In genomic region chr11:75560644-75561043, GRCh38 we compare ENCODE assay signal across 12 cellular contexts. TPM values are rescaled to one million over a fixed set of nuclear protein-coding genes. Genes with fewer than 3 reads are reported as not detected.
DNase-seq lines count a peak whose midpoint lies in the region; ATAC-seq and TF ChIP-seq lines count a peak whose summit lies in the region.
"Had no signal": no experiment of that assay in that cellular context is flagged by ENCODE, and none has a peak within 500 bp of the region (broad histone marks: within the 10 kb centered on the region; RNA-seq: fewer than 3 reads in every experiment).

No MANE protein-coding gene starts in this region.

- H3K36me3 ChIP-seq in adrenal gland (replicated peaks in 1 of 2) (no peaks in the 10 kb centered on the region), mesenchymal stem cell (ENCODE audit: control insufficient read depth in 1 of 2, insufficient read depth in 2 of 2, low read depth in 1 of 2, low read length in 2 of 2) (peaks cover 0 to 3% of the 10 kb centered on the region in 2 experiments), testis (ENCODE audit: low read depth, missing control alignments) (no peaks in the 10 kb centered on the region), MG63 (peaks cover 31% of the 10 kb centered on the region)

- H2AFZ ChIP-seq in mesenchymal stem cell (ENCODE audit: low read depth, low read length), result no peak overlapping the region

- peak overlapping the region; percentile 13 for H2BK15ac ChIP-seq in mesenchymal stem cell (ENCODE audit: low read depth, poor library complexity, severe bottlenecking)

- no peaks in the 10 kb centered on the region for H3K27me3 Mint-ChIP-seq in activated T-cell treated with anti-CD3 and anti-CD28 coated beads, Interleukin-2, amount 50 U/mL, for 72 hours (ENCODE audit: low read depth)

- H3K4me1 ChIP-seq in adrenal gland (replicated peaks in 1 of 2), result peaks cover 52% of the 10 kb centered on the region in 2 donors
- peaks cover 39% of the 10 kb centered on the region for H3K4me1 ChIP-seq in mesenchymal stem cell (ENCODE audit: control insufficient read depth, insufficient read depth, low read depth, low read length)
- peaks cover 68% of the 10 kb centered on the region for H3K4me1 ChIP-seq in testis

- peaks cover 39% of the 10 kb centered on the region for H3K4me1 Mint-ChIP-seq in activated T-cell treated with anti-CD3 and anti-CD28 coated beads, Interleukin-2, amount 50 U/mL, for 72 hours (ENCODE audit: low read depth)

- peak overlapping the region; percentile 89 to 91 for H3K4me3 Mint-ChIP-seq in activated T-cell treated with anti-CD3 and anti-CD28 coated beads, Interleukin-2, amount 50 U/mL, for 72 hours

- intact Hi-C loops in adrenal gland (cut with DNase I), result no loop called here
- intact Hi-C loops in testis (cut with DNase I; ENCODE audit: low total_unique reads), result no loop called here

- H3K4me2 ChIP-seq in mesenchymal stem cell (ENCODE audit: low read length, poor library complexity, severe bottlenecking), result no peak overlapping the region

- H2BK120ac ChIP-seq in mesenchymal stem cell (ENCODE audit: low read depth, low read length), result peak overlapping the region; percentile 64

- no peaks in the 10 kb centered on the region for H3K79me1 ChIP-seq in mesenchymal stem cell (replicated peaks; ENCODE audit: low read length, poor library complexity, severe bottlenecking)

- H3K4me3 ChIP-seq in adrenal gland, result no peak overlapping the region
- H3K4me3 ChIP-seq in mesenchymal stem cell (ENCODE audit: insufficient read depth in 1 of 2, low read depth in 1 of 2, low read length in 2 of 2), result peak overlapping the region in 1 of 2 experiments; percentile 26
- H3K4me3 ChIP-seq in testis, result no peak overlapping the region
- H3K4me3 ChIP-seq in MG63, result no peak overlapping the region

- no peak overlapping the region for H3K14ac ChIP-seq in mesenchymal stem cell (ENCODE audit: low read length in 2 of 2)

- TF ChIP-seq CTCF in adrenal gland (IDR thresholded peaks at IDR 0.05) (no peak), testis (IDR thresholded peaks at IDR 0.05) (no peak)

- H3K9me3 Mint-ChIP-seq in activated T-cell treated with anti-CD3 and anti-CD28 coated beads, Interleukin-2, amount 50 U/mL, for 72 hours, result no peaks in the 10 kb centered on the region

- ATAC-seq in activated T-cell treated with anti-CD3 and anti-CD28 coated beads, Interleukin-2, amount 50 U/mL, for 72 hours (replicated peaks in 1 of 2), result no peak
- no peak for ATAC-seq in GM21367 (IDR thresholded peaks at IDR 0.05; ENCODE audit: unreplicated experiment)
- ATAC-seq: HepG2, sciatic nerve had no signal

- H3K27me3 ChIP-seq in adrenal gland, result no peaks in the 10 kb centered on the region
- H3K27me3 ChIP-seq in mesenchymal stem cell (ENCODE audit: control insufficient read depth in 1 of 2, insufficient read depth in 1 of 2, low read length in 2 of 2), result no peaks in the 10 kb centered on the region
- H3K27me3 ChIP-seq in testis, result no peaks in the 10 kb centered on the region
- no peaks in the 10 kb centered on the region for H3K27me3 ChIP-seq in MG63

- H2BK12ac ChIP-seq in mesenchymal stem cell (ENCODE audit: low read length in 2 of 2), result peak overlapping the region; percentile 18 to 80

- TF ChIP-seq POLR2A in adrenal gland (IDR thresholded peaks at IDR 0.05) (no peak), testis (IDR thresholded peaks at IDR 0.05) (no peak)

- no peak overlapping the region for H2AK5ac ChIP-seq in mesenchymal stem cell (ENCODE audit: low read length, severe bottlenecking)

- no peaks in the 10 kb centered on the region for H3K36me3 Mint-ChIP-seq in activated T-cell treated with anti-CD3 and anti-CD28 coated beads, Interleukin-2, amount 50 U/mL, for 72 hours (ENCODE audit: insufficient read depth in 2 of 2)

- peak overlapping the region in 1 of 2 experiments; percentile 28 for H3K18ac ChIP-seq in mesenchymal stem cell (ENCODE audit: low read depth in 1 of 2, low read length in 2 of 2)

- H3K9me3 ChIP-seq in adrenal gland (replicated peaks in 1 of 3) (no peaks in the 10 kb centered on the region), mesenchymal stem cell (ENCODE audit: control insufficient read depth, low read length) (no peaks in the 10 kb centered on the region), testis (no peaks in the 10 kb centered on the region), MG63 (no peaks in the 10 kb centered on the region)
- H3K9me3 ChIP-seq: SK-N-SH had no signal

- WGBS in adrenal gland, 4 donors, result 43 to 91% (median 74%) methylated on average over 1 of the region's 1 CpG
- WGBS in mesenchymal stem cell, result 71% methylated on average over 1 of the region's 1 CpG
- WGBS in testis, 2 donors, result 55 to 67% methylated on average over 1 of the region's 1 CpG

- peak overlapping the region; percentile 95 for H3K9ac ChIP-seq in mesenchymal stem cell (ENCODE audit: low read length)
- H3K9ac ChIP-seq: SK-N-SH had no signal

- peak overlapping the region in 3 of 5 donors; percentile 84 to 100 (median 99) for H3K27ac ChIP-seq in adrenal gland
- H3K27ac ChIP-seq in mesenchymal stem cell (ENCODE audit: low read length, poor library complexity, severe bottlenecking), result no peak overlapping the region
- peak overlapping the region; percentile 99 to 100 for H3K27ac ChIP-seq in testis

- peak overlapping the region in 1 of 2 experiments; percentile 76 for H3K4ac ChIP-seq in mesenchymal stem cell (ENCODE audit: low read depth in 1 of 2, low read length in 2 of 2)

- H4K8ac ChIP-seq in mesenchymal stem cell (ENCODE audit: low read length), result no peak overlapping the region

- peak overlapping the region; percentile 70 for H3K27ac Mint-ChIP-seq in activated T-cell treated with anti-CD3 and anti-CD28 coated beads, Interleukin-2, amount 50 U/mL, for 72 hours

- DNase-seq in activated T-cell treated with anti-CD3 and anti-CD28 coated beads, Interleukin-2, amount 50 U/mL, for 72 hours, result no peak
- DNase-seq in activated T-cell treated with anti-CD3 and anti-CD28 coated beads, Interleukin-2, amount 50 U/mL, for 48 hours, result no peak
- DNase-seq in adrenal gland (no peak), mesenchymal stem cell (peak; percentile 45), testis (no peak), 8988T (no peak), MG63 (no peak)
- DNase-seq: islet precursor cell, SK-N-SH had no signal

- H2BK5ac ChIP-seq in mesenchymal stem cell (ENCODE audit: low read depth, low read length, poor library complexity, severe bottlenecking), result peak overlapping the region; percentile 24

- no peak overlapping the region for H3K23ac ChIP-seq in mesenchymal stem cell (ENCODE audit: low read length in 2 of 2)

- H4K91ac ChIP-seq in mesenchymal stem cell (ENCODE audit: low read length), result no peak overlapping the region

RNA-seq across cellular contexts. Expression of gene SERPINH1, which starts 1.4 kb away (rescaled TPM):
- 10 to 100 TPM; 17.3 to 20.4 TPM for total RNA-seq in activated T-cell treated with anti-CD3 and anti-CD28 coated beads, Interleukin-2, amount 50 U/mL, for 72 hours
- 100 to 1,000 TPM; 156 to 529 (median 221) TPM for total RNA-seq in adrenal gland
- 100 to 1,000 TPM in 2 of 3 donors, 10 to 100 TPM in 1; 93.6 to 152 (median 127) TPM for polyA plus RNA-seq in adrenal gland
- 896 TPM for polyA plus RNA-seq in mesenchymal stem cell (2013, experiment 1 of 2)
- polyA plus RNA-seq in mesenchymal stem cell (2013, experiment 2 of 2), result 870 TPM
- total RNA-seq in testis, result 100 to 1,000 TPM; 122 to 178 TPM
- polyA plus RNA-seq in testis (ENCODE audit: insufficient read depth, low read depth, low replicate concordance), result 92.2 TPM
- total RNA-seq in MG63 (2014; rRNA removed; shearing (Covaris generic); ENCODE audit: low replicate concordance), result 1,157 and 1,275 TPM in 2 replicates

RNA-seq across cellular contexts. Expression of gene GDPD5, which starts 34.9 kb away (rescaled TPM):
- 10 to 100 TPM; 16.9 to 29.5 TPM for total RNA-seq in activated T-cell treated with anti-CD3 and anti-CD28 coated beads, Interleukin-2, amount 50 U/mL, for 72 hours
- total RNA-seq in adrenal gland (10 to 100 TPM in 7 of 8 donors, 1 to 10 TPM in 1; 4.8 to 17.8 (median 14.5) TPM), testis (10 to 100 TPM; 43.3 to 99.5 TPM)
- polyA plus RNA-seq in adrenal gland (100 to 1,000 TPM in 1 of 3 donors, 10 to 100 TPM in 1, 1 to 10 TPM in 1; 4.1 to 110 (median 35.0) TPM), testis (ENCODE audit: insufficient read depth, low read depth, low replicate concordance) (65.8 TPM)
- polyA plus RNA-seq in mesenchymal stem cell (2013, experiment 1 of 2), result 1.8 TPM
- polyA plus RNA-seq in mesenchymal stem cell (2013, experiment 2 of 2), result 1.4 TPM
- total RNA-seq in MG63 (2014; rRNA removed; shearing (Covaris generic); ENCODE audit: low replicate concordance), result 15.2 and 16.2 TPM in 2 replicates

Comparison
In these comparisons a context has a peak if more than half of its experiments do, and no peak if none do; other contexts are left out.
1. RNA of gene SERPINH1, which starts 1.4 kb away (total RNA-seq): 1,157 to 1,275 TPM in MG63, 156 to 529 TPM in adrenal gland and 122 to 178 TPM in testis; 17.3 to 20.4 TPM in activated T-cell treated with anti-CD3 and anti-CD28 coated beads, Interleukin-2, amount 50 U/mL, for 72 hours; every median in the first group is over 4 times any median in the second.